In the genomic region with DNA sequence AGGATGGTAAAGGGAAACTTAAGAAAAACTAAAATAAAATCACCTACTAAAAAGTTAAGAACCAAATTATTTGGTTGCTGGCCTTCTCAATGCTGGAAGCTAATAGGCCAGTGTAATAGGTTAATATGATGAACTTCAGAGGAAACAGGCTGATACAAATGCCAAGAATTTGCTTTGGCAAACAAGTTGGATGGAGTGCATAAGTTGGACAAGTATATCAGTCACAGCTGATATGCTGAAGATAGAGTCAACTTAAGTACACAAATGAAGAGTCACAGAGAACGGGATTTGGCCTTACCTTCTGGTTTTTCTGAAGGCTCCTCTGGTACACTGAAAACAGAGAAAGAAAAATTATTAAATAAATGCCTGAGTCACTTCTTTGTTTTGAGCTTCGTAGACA, we compare ENCODE assay signal across 34 cellular contexts. TPM values are rescaled to one million over a fixed set of nuclear protein-coding genes. Genes with fewer than 3 reads are reported as not detected.
"Had no signal": no experiment of that assay in that cellular context is flagged by ENCODE, and none has a peak within 500 bp of the region (broad histone marks: within the 10 kb centered on the region; RNA-seq: fewer than 3 reads in every experiment).

No MANE protein-coding gene starts in this region.

- H3K4me3 Mint-ChIP-seq: activated CD4-positive, alpha-beta memory T cell treated with anti-CD3 and anti-CD28 coated beads, Interleukin-2, amount 10 ng/mL, durations not matched to agents 7 days and 5 days; activated CD4-positive, alpha-beta T cell treated with anti-CD3 and anti-CD28 coated beads for 36 hours; activated CD4-positive, alpha-beta T cell treated with anti-CD3 and anti-CD28 coated beads, Interleukin-2, amount 10 ng/mL, durations not matched to agents 7 days and 5 days; activated naive CD4-positive, alpha-beta T cell treated with anti-CD3 and anti-CD28 coated beads, Interleukin-2, amount 10 ng/mL, durations not matched to agents 7 days and 5 days; activated naive CD8-positive, alpha-beta T cell treated with anti-CD3 and anti-CD28 coated beads, Interleukin-2, amount 10 ng/mL, durations not matched to agents 7 days and 5 days; activated T-cell treated with anti-CD3 and anti-CD28 coated beads, Interleukin-2, amount 50 U/mL, for 24 hours; activated T-cell treated with anti-CD3 and anti-CD28 coated beads, Interleukin-2, amount 50 U/mL, for 72 hours; brain; T-helper 17 cell; T-helper 2 cell treated with Interferon-gamma antibody and Interleukin-4, amounts not matched to agents 5 μg/mL and 100 μg/mL, for 36 hours had no signal

- H3K27ac Mint-ChIP-seq: activated CD4-positive, alpha-beta memory T cell treated with anti-CD3 and anti-CD28 coated beads, Interleukin-2, amount 10 ng/mL, durations not matched to agents 7 days and 5 days; activated CD4-positive, alpha-beta T cell treated with anti-CD3 and anti-CD28 coated beads for 36 hours; activated CD4-positive, alpha-beta T cell treated with anti-CD3 and anti-CD28 coated beads, Interleukin-2, amount 10 ng/mL, durations not matched to agents 7 days and 5 days; activated naive CD4-positive, alpha-beta T cell treated with anti-CD3 and anti-CD28 coated beads, Interleukin-2, amount 10 ng/mL, durations not matched to agents 7 days and 5 days; activated naive CD8-positive, alpha-beta T cell treated with anti-CD3 and anti-CD28 coated beads, Interleukin-2, amount 10 ng/mL, durations not matched to agents 7 days and 5 days; activated T-cell treated with anti-CD3 and anti-CD28 coated beads, Interleukin-2, amount 50 U/mL, for 24 hours; activated T-cell treated with anti-CD3 and anti-CD28 coated beads, Interleukin-2, amount 50 U/mL, for 72 hours; brain; T-helper 17 cell; T-helper 2 cell treated with Interferon-gamma antibody and Interleukin-4, amounts not matched to agents 5 μg/mL and 100 μg/mL, for 36 hours had no signal

- H3K9me3 ChIP-seq: ascending aorta, breast epithelium, esophagus squamous epithelium had no signal

- H3K27me3 ChIP-seq: ascending aorta, breast epithelium, cardiac muscle cell, esophagus squamous epithelium had no signal

- FAIRE-seq: endometrium, frontal cortex had no signal

- H3K4me3 ChIP-seq: ascending aorta, breast epithelium, cardiac muscle cell, coronary artery, esophagus squamous epithelium had no signal

- ATAC-seq: activated CD4-positive, alpha-beta T cell treated with anti-CD3 and anti-CD28 coated beads for 36 hours; activated naive CD4-positive, alpha-beta T cell treated with anti-CD3 and anti-CD28 coated beads, Interleukin-2, amount 50 U/mL, for 72 hours; activated T-cell treated with anti-CD3 and anti-CD28 coated beads, Interleukin-2, amount 50 U/mL, for 72 hours; T-helper 17 cell had no signal

- H3K27ac ChIP-seq: ascending aorta, breast epithelium, cardiac muscle cell, coronary artery, epithelial cell of prostate, esophagus squamous epithelium had no signal

- H3K4me1 Mint-ChIP-seq: activated CD4-positive, alpha-beta memory T cell treated with anti-CD3 and anti-CD28 coated beads, Interleukin-2, amount 10 ng/mL, durations not matched to agents 7 days and 5 days; activated CD4-positive, alpha-beta T cell treated with anti-CD3 and anti-CD28 coated beads for 36 hours; activated CD4-positive, alpha-beta T cell treated with anti-CD3 and anti-CD28 coated beads, Interleukin-2, amount 10 ng/mL, durations not matched to agents 7 days and 5 days; activated naive CD4-positive, alpha-beta T cell treated with anti-CD3 and anti-CD28 coated beads, Interleukin-2, amount 10 ng/mL, durations not matched to agents 7 days and 5 days; activated naive CD8-positive, alpha-beta T cell treated with anti-CD3 and anti-CD28 coated beads, Interleukin-2, amount 10 ng/mL, durations not matched to agents 7 days and 5 days; brain had no signal

- DNase-seq: activated CD4-positive, alpha-beta memory T cell treated with anti-CD3 and anti-CD28 coated beads, Interleukin-2, amount 10 ng/mL, durations not matched to agents 7 days and 5 days; activated CD4-positive, alpha-beta T cell treated with anti-CD3 and anti-CD28 coated beads for 36 hours; activated CD4-positive, alpha-beta T cell treated with anti-CD3 and anti-CD28 coated beads, Interleukin-2, amount 10 ng/mL, durations not matched to agents 7 days and 5 days; activated CD4-positive, alpha-beta T cell treated with anti-CD3 and anti-CD28 coated beads, Interleukin-2, amount 50 U/mL, for 4 hours; activated CD4-positive, CD25-positive, alpha-beta regulatory T cell; activated CD4-positive, CD25-positive, alpha-beta regulatory T cell treated with anti-CD3 and anti-CD28 coated beads, Interleukin-2, amount 50 U/mL, for 72 hours; activated CD8-positive, alpha-beta memory T cell treated with anti-CD3 and anti-CD28 coated beads, Interleukin-2, amount 50 U/mL, for 48 hours; activated gamma-delta T cell; activated naive CD4-positive, alpha-beta T cell; activated naive CD4-positive, alpha-beta T cell treated with anti-CD3 and anti-CD28 coated beads, Interleukin-2, amount 10 ng/mL, durations not matched to agents 7 days and 5 days; activated naive CD8-positive, alpha-beta T cell treated with anti-CD3 and anti-CD28 coated beads, Interleukin-2, amount 10 ng/mL, durations not matched to agents 7 days and 5 days; activated T-cell treated with anti-CD3 and anti-CD28 coated beads for 4 hours; activated T-cell treated with anti-CD3 and anti-CD28 coated beads, Interleukin-2, amount 50 U/mL, for 24 hours; activated T-cell treated with anti-CD3 and anti-CD28 coated beads, Interleukin-2, amount 50 U/mL, for 72 hours; central memory CD4-positive, alpha-beta T cell; cerebellar nuclear complex; dermis blood vessel endothelial cell; effector CD8-positive, alpha-beta T cell; esophagus squamous epithelium; foreskin fibroblast; head of caudate nucleus; T-helper 1 cell; T-helper 17 cell; T1000 had no signal

- H3K4me1 ChIP-seq: ascending aorta, breast epithelium had no signal

- H3K9me3 Mint-ChIP-seq: activated CD4-positive, alpha-beta memory T cell treated with anti-CD3 and anti-CD28 coated beads, Interleukin-2, amount 10 ng/mL, durations not matched to agents 7 days and 5 days; activated CD4-positive, alpha-beta T cell treated with anti-CD3 and anti-CD28 coated beads, Interleukin-2, amount 10 ng/mL, durations not matched to agents 7 days and 5 days; activated naive CD4-positive, alpha-beta T cell treated with anti-CD3 and anti-CD28 coated beads, Interleukin-2, amount 10 ng/mL, durations not matched to agents 7 days and 5 days; activated naive CD4-positive, alpha-beta T cell treated with anti-CD3 and anti-CD28 coated beads, Interleukin-2, amount 50 U/mL, for 72 hours; activated naive CD8-positive, alpha-beta T cell treated with anti-CD3 and anti-CD28 coated beads, Interleukin-2, amount 10 ng/mL, durations not matched to agents 7 days and 5 days; activated T-cell treated with anti-CD3 and anti-CD28 coated beads, Interleukin-2, amount 50 U/mL, for 24 hours; activated T-cell treated with anti-CD3 and anti-CD28 coated beads, Interleukin-2, amount 50 U/mL, for 72 hours; brain; T-helper 2 cell treated with Interferon-gamma antibody and Interleukin-4, amounts not matched to agents 5 μg/mL and 100 μg/mL, for 36 hours had no signal

RNA-seq across cellular contexts. Expression of gene RAD51B, which starts 51.4 kb away (rescaled TPM):
- total RNA-seq: ascending aorta had no signal
